16 cellular contexts compared by ENCODE assay signal in genomic region chr13:111271186-111271698, GRCh38. TPM values are rescaled to one million over a fixed set of nuclear protein-coding genes. Genes with fewer than 3 reads are reported as not detected.
DNase-seq lines count a peak whose midpoint lies in the region; ATAC-seq and TF ChIP-seq lines count a peak whose summit lies in the region.
"Had no signal": no experiment of that assay in that cellular context is flagged by ENCODE, and none has a peak within 500 bp of the region (broad histone marks: within the 10 kb centered on the region; RNA-seq: fewer than 3 reads in every experiment).

No MANE protein-coding gene starts in this region.

- H3K27me3 ChIP-seq in dorsolateral prefrontal cortex (no peaks in the 10 kb centered on the region), neuronal stem cell (ENCODE audit: control insufficient read depth in 3 of 3, insufficient read depth in 3 of 3, low read depth in 1 of 3, low read length in 3 of 3) (no peaks in the 10 kb centered on the region), tibial artery (no peaks in the 10 kb centered on the region), HAP-1 (ENCODE audit: low read depth) (no peaks in the 10 kb centered on the region), thyroid gland (no peaks in the 10 kb centered on the region)
- H3K27me3 ChIP-seq: BLaER1 had no signal

- no peak for TF ChIP-seq POLR2A in thyroid gland (IDR thresholded peaks at IDR 0.05)

- peaks cover 26% of the 10 kb centered on the region for H3K36me3 Mint-ChIP-seq in activated CD8-positive, alpha-beta memory T cell treated with anti-CD3 and anti-CD28 coated beads, Interleukin-2, amount 10 ng/mL, durations not matched to agents 7 days and 5 days

- H3K27ac ChIP-seq in dorsolateral prefrontal cortex = peak overlapping the region in 43 of 59 donors; percentile 5 to 81 (median 58)
- no peak overlapping the region for H3K27ac ChIP-seq in neuronal stem cell (replicated peaks; ENCODE audit: low read length)
- H3K27ac ChIP-seq in tibial artery = peak overlapping the region; percentile 8 to 56
- no peak overlapping the region for H3K27ac ChIP-seq in thyroid gland
- H3K27ac ChIP-seq: BLaER1, PC-9 had no signal

- no peak overlapping the region for H3K4ac ChIP-seq in neuronal stem cell (ENCODE audit: low read length)

- ATAC-seq in activated CD8-positive, alpha-beta memory T cell treated with anti-CD3 and anti-CD28 coated beads, Interleukin-2, amount 10 ng/mL, durations not matched to agents 7 days and 5 days = no peak
- ATAC-seq: HepG2 had no signal

- H3K4me3 ChIP-seq in dorsolateral prefrontal cortex = no peak overlapping the region
- no peak overlapping the region for H3K4me3 ChIP-seq in neuronal stem cell (ENCODE audit: low read length in 2 of 2)
- H3K4me3 ChIP-seq in tibial artery = no peak overlapping the region
- no peak overlapping the region for H3K4me3 ChIP-seq in HAP-1
- H3K4me3 ChIP-seq in thyroid gland (replicated peaks in 1 of 3) = no peak overlapping the region
- H3K4me3 ChIP-seq: BLaER1, PC-9 had no signal

- no peaks in the 10 kb centered on the region for H3K27me3 Mint-ChIP-seq in activated CD8-positive, alpha-beta memory T cell treated with anti-CD3 and anti-CD28 coated beads, Interleukin-2, amount 10 ng/mL, durations not matched to agents 7 days and 5 days

- H3K36me3 ChIP-seq in neuronal stem cell (replicated peaks in 1 of 2; ENCODE audit: control insufficient read depth in 2 of 2, insufficient read depth in 2 of 2, low read length in 2 of 2) (peaks cover 30 to 98% of the 10 kb centered on the region in 2 donors), tibial artery (peaks cover 42 to 64% (median 52%) of the 10 kb centered on the region in 3 donors), HAP-1 (replicated peaks) (peaks cover 21% of the 10 kb centered on the region), thyroid gland (peaks cover 18 to 34% of the 10 kb centered on the region in 2 donors)

- in situ Hi-C loops in HAP-1 (cut with MboI; ENCODE audit: low sequenced_read_pairs) = no loop called here

- TF ChIP-seq CTCF in dorsolateral prefrontal cortex (IDR thresholded peaks at IDR 0.05 in 54 of 56, conservative IDR thresholded peaks at IDR 0.05 in 2 of 56; ENCODE audit: low read depth in 1 of 56, partially characterized antibody in 56 of 56) = no peak
- TF ChIP-seq CTCF in tibial artery (IDR thresholded peaks at IDR 0.05) = no peak
- TF ChIP-seq CTCF in thyroid gland (IDR thresholded peaks at IDR 0.05) = no peak

- no peak overlapping the region for H3K18ac ChIP-seq in neuronal stem cell (ENCODE audit: low read length)

- peak overlapping the region; percentile 78 for H4K8ac ChIP-seq in neuronal stem cell (ENCODE audit: low read depth, low read length)

- H3K4me2 ChIP-seq in neuronal stem cell (ENCODE audit: insufficient read depth, low read length, poor library complexity, severe bottlenecking) = no peak overlapping the region
- H3K4me2 ChIP-seq: BLaER1, PC-9 had no signal

- H2AFZ ChIP-seq in neuronal stem cell (ENCODE audit: low read length) = no peak overlapping the region
- H2AFZ ChIP-seq: PC-9 had no signal

- no peak overlapping the region for H3K14ac ChIP-seq in neuronal stem cell (ENCODE audit: low read length)

- no peaks in the 10 kb centered on the region for H3K9me3 Mint-ChIP-seq in activated CD8-positive, alpha-beta memory T cell treated with anti-CD3 and anti-CD28 coated beads, Interleukin-2, amount 10 ng/mL, durations not matched to agents 7 days and 5 days (ENCODE audit: low read depth)

- no CpG with 5 or more reads among the region's 11 CpGs for WGBS in neuronal stem cell (ENCODE audit: extremely low coverage in 2 of 2, insufficient read length in 2 of 2, insufficient replicate concordance in 1 of 2), 2 donors
- WGBS in thyroid gland, 2 donors = 90 to 97% methylated on average over 11 of the region's 11 CpGs

- CTCF ChIA-PET in activated CD8-positive, alpha-beta memory T cell treated with anti-CD3 and anti-CD28 coated beads, Interleukin-2, amount 10 ng/mL, durations not matched to agents 7 days and 5 days (lab: Charles Lee) = no interaction called here

- no peak overlapping the region for H2BK15ac ChIP-seq in neuronal stem cell (ENCODE audit: low read length)

- H2BK5ac ChIP-seq in neuronal stem cell (ENCODE audit: low read length) = no peak overlapping the region

- H4K91ac ChIP-seq in neuronal stem cell (ENCODE audit: low read depth, low read length, poor library complexity) = no peak overlapping the region

- peak; percentile 11 for DNase-seq in activated CD8-positive, alpha-beta memory T cell treated with anti-CD3 and anti-CD28 coated beads, Interleukin-2, amount 10 ng/mL, durations not matched to agents 7 days and 5 days
- DNase-seq in activated CD8-positive, alpha-beta memory T cell treated with anti-CD3 and anti-CD28 coated beads, Interleukin-2, amount 50 U/mL, for 4 hours = no peak
- no peak for DNase-seq in dorsolateral prefrontal cortex
- DNase-seq in neuronal stem cell (ENCODE audit: low spot score) = no peak
- no peak for DNase-seq in tibial artery
- no peak for DNase-seq in HAP-1 (ENCODE audit: low spot score in 2 of 2)
- no peak for DNase-seq in thyroid gland
- DNase-seq in HT-29 (ENCODE audit: low spot score) = no peak
- DNase-seq: 8988T, MM.1S, NCI-H1105 treated with DMSO at 0.1 percent for 48 hours, NCI-H187 treated with DMSO at 0.1 percent for 48 hours, NCI-H446, PC-9 had no signal

- H2BK12ac ChIP-seq in neuronal stem cell (ENCODE audit: low read length) = no peak overlapping the region

- intact Hi-C loops in dorsolateral prefrontal cortex (cut with DNase I) (no loop called here), tibial artery (cut with DNase I; ENCODE audit: low total_unique reads) (loop anchor here (10.0 kb wide), 1 partner anchor 46 kb away; no protein-coding TSS in a partner anchor), thyroid gland (cut with DNase I) (no loop called here)

- no peak overlapping the region for H3K4me3 Mint-ChIP-seq in activated CD8-positive, alpha-beta memory T cell treated with anti-CD3 and anti-CD28 coated beads, Interleukin-2, amount 10 ng/mL, durations not matched to agents 7 days and 5 days

- H2BK120ac ChIP-seq in neuronal stem cell (ENCODE audit: low read depth, low read length) = no peak overlapping the region

- H3K9ac ChIP-seq in neuronal stem cell (ENCODE audit: low read depth, low read length, poor library complexity) = peak overlapping the region; percentile 61
- H3K9ac ChIP-seq: BLaER1 had no signal

- H3K9me3 ChIP-seq in neuronal stem cell (replicated peaks in 1 of 2; ENCODE audit: control insufficient read depth in 2 of 2, insufficient read depth in 1 of 2, low read depth in 1 of 2, low read length in 2 of 2) = no peaks in the 10 kb centered on the region
- H3K9me3 ChIP-seq in tibial artery = no peaks in the 10 kb centered on the region
- no peaks in the 10 kb centered on the region for H3K9me3 ChIP-seq in HAP-1
- no peaks in the 10 kb centered on the region for H3K9me3 ChIP-seq in thyroid gland
- H3K9me3 ChIP-seq: BLaER1 had no signal

- H2AK5ac ChIP-seq in neuronal stem cell (ENCODE audit: low read depth, low read length) = no peak overlapping the region

- H3K4me1 Mint-ChIP-seq in activated CD8-positive, alpha-beta memory T cell treated with anti-CD3 and anti-CD28 coated beads, Interleukin-2, amount 10 ng/mL, durations not matched to agents 7 days and 5 days = peaks cover 17% of the 10 kb centered on the region

- H3K4me1 ChIP-seq in neuronal stem cell (ENCODE audit: control insufficient read depth in 2 of 2, insufficient read depth in 1 of 2, low read depth in 1 of 2, low read length in 2 of 2) (no peaks in the 10 kb centered on the region), tibial artery (peaks cover 0 to 35% (median 27%) of the 10 kb centered on the region in 4 donors), HAP-1 (peaks cover 13% of the 10 kb centered on the region), thyroid gland (peaks cover 0 to 4% of the 10 kb centered on the region in 2 donors)
- H3K4me1 ChIP-seq: BLaER1 had no signal

- H3K79me1 ChIP-seq in neuronal stem cell (ENCODE audit: low read depth, low read length) = peaks cover 2% of the 10 kb centered on the region

- peak overlapping the region; percentile 74 for H3K23ac ChIP-seq in neuronal stem cell (ENCODE audit: low read depth, low read length, poor library complexity)

- H3K27ac Mint-ChIP-seq in activated CD8-positive, alpha-beta memory T cell treated with anti-CD3 and anti-CD28 coated beads, Interleukin-2, amount 10 ng/mL, durations not matched to agents 7 days and 5 days = no peak overlapping the region

RNA-seq across cellular contexts. Expression of gene TEX29, which starts 49.2 kb away (rescaled TPM):
- under 1 TPM; 0.40 to 0.96 TPM for total RNA-seq in activated CD8-positive, alpha-beta memory T cell treated with anti-CD3 and anti-CD28 coated beads, Interleukin-2, amount 10 ng/mL, durations not matched to agents 7 days and 5 days
- 10 to 100 TPM in 32 of 120 experiments, 1 to 10 TPM in 88; 1.6 to 21.5 (median 7.5) TPM for total RNA-seq in dorsolateral prefrontal cortex
- 0.17 TPM for polyA plus RNA-seq in neuronal stem cell (2013, experiment 1 of 2)
- polyA plus RNA-seq in neuronal stem cell (2013, experiment 2 of 2) = 0.26 TPM
- not detected for total RNA-seq in thyroid gland
- total RNA-seq in HT-29 (2014; rRNA removed; shearing (Covaris generic)) = not detected in 2 replicates
- total RNA-seq: PC-9 had no signal

Comparison
In these comparisons a context has a peak if more than half of its experiments do, and no peak if none do; other contexts are left out.
1. H3K27ac ChIP-seq: peak in dorsolateral prefrontal cortex (43 of 59) and tibial artery (2 of 2); none in neuronal stem cell (single experiment) and thyroid gland (0 of 3).